Comparison of ENCODE assay signal across 1 cellular context in genomic region chr19:17751103-17751911, GRCh38.
TF ChIP-seq lines count a peak whose summit lies in the region.

Gene FCHO1, plus strand, starts transcription at chr19:17751477. Its CDS starts 3,688 bp downstream, at chr19:17755165.

TF ChIP-seq in HCT116, 20 proteins besides CTCF, POLR2A, EP300 and RAD21 (continued from another document):
- TF ChIP-seq REST (IDR thresholded peaks at IDR 0.05; ENCODE audit: low read depth), result no peak
- TF ChIP-seq POLR2AphosphoS5 (IDR thresholded peaks at IDR 0.05; ENCODE audit: low read depth, low read length), result no peak
- no peak for TF ChIP-seq SRF (IDR thresholded peaks at IDR 0.05; ENCODE audit: low read depth)
- TF ChIP-seq EGR1 (IDR thresholded peaks at IDR 0.05; ENCODE audit: low read depth), result no peak
- no peak for TF ChIP-seq ATF3 (IDR thresholded peaks at IDR 0.05)
- TF ChIP-seq ZBTB33 (IDR thresholded peaks at IDR 0.05; ENCODE audit: extremely low read depth, insufficient replicate concordance, low read length), result no peak
- TF ChIP-seq CBX3 (IDR thresholded peaks at IDR 0.05; ENCODE audit: low read depth), result no peak
- TF ChIP-seq EZH2 (IDR thresholded peaks at IDR 0.05), result no peak
- TF ChIP-seq MAX (IDR thresholded peaks at IDR 0.05), result no peak
- TF ChIP-seq SIN3A (IDR thresholded peaks at IDR 0.05; ENCODE audit: low read depth), result no peak
- TF ChIP-seq EZH2phosphoT487 (IDR thresholded peaks at IDR 0.05; ENCODE audit: borderline replicate concordance), result no peak
- TF ChIP-seq YY1 (IDR thresholded peaks at IDR 0.05; ENCODE audit: extremely low read depth, insufficient replicate concordance, low read depth, low read length), result no peak
- TF ChIP-seq FOSL1 (IDR thresholded peaks at IDR 0.05; ENCODE audit: low read depth), result no peak
- no peak for TF ChIP-seq CEBPB (IDR thresholded peaks at IDR 0.05; ENCODE audit: low read depth)
- no peak for TF ChIP-seq SP1 (IDR thresholded peaks at IDR 0.05; ENCODE audit: low read depth)
- no peak for TF ChIP-seq ZFX (IDR thresholded peaks at IDR 0.05)
- no peak for TF ChIP-seq ZNF274 (IDR thresholded peaks at IDR 0.05; ENCODE audit: low read depth, low read length)
- no peak for TF ChIP-seq ELF1 (IDR thresholded peaks at IDR 0.05; ENCODE audit: borderline replicate concordance, low read depth)
